In the genomic region with DNA sequence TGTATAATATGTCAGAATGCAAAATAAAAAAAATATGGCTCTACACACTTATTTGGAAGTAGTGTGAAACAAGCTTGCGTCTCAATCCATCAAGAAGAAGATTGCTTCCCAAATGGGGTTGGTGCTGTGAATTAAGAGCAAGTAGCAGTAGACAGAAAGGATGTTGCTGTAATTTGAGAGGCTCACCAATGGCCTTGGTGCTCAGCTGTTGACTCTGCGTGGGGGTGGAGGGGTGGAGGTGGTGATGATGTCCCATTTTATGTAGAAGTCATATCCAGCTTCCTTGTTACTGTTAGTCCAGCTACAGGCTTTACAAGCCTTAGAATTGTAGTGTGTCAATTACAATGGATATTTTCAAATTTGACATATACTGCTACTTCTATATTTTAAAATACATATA, we compare ENCODE assay signal across 27 cellular contexts.
DNase-seq lines count a peak whose midpoint lies in the region; ATAC-seq lines count a peak whose summit lies in the region.
"Had no signal": no experiment of that assay in that cellular context is flagged by ENCODE, and none has a peak within 500 bp of the region (broad histone marks: within the 10 kb centered on the region; RNA-seq: fewer than 3 reads in every experiment).

No MANE protein-coding gene starts in this region.

- DNase-seq in NCI-H2029 (lab: John Stamatoyannopoulos, UW) (peak; percentile 19), NCI-H2029 treated with DMSO at 0.1 percent for 48 hours (lab: John Stamatoyannopoulos, UW) (no peak), NCI-H1092 (lab: John Stamatoyannopoulos, UW) (peak; percentile 16), NCI-H510A treated with DMSO at 0.1 percent for 48 hours (lab: John Stamatoyannopoulos, UW) (peak; percentile 44), left kidney (ENCODE audit: low read depth, low spot score) (peak; percentile 48), right cardiac atrium (no peak), activated gamma-delta T cell (lab: John Stamatoyannopoulos, UW) (no peak)
- no peak for DNase-seq in activated CD4-positive, alpha-beta memory T cell treated with anti-CD3 and anti-CD28 coated beads for 36 hours
- DNase-seq: activated naive CD4-positive, alpha-beta T cell treated with anti-CD3 and anti-CD28 coated beads, Interleukin-2, amount 10 ng/mL, durations not matched to agents 7 days and 5 days; amniotic stem cell; CD4-positive, CD25-positive, alpha-beta regulatory T cell; effector CD8-positive, alpha-beta T cell; lower lobe of right lung; NCI-H446; retina; SHP77 treated with DMSO at 0.1 percent for 48 hours; stimulated activated CD4-positive, alpha-beta T cell treated with anti-CD3 and anti-CD28 coated beads, Interleukin-2, amount 100 ng/mL, for 24 hours; stomach; T1000; thyroid gland had no signal

- H3K4me1 Mint-ChIP-seq in activated CD4-positive, alpha-beta memory T cell treated with anti-CD3 and anti-CD28 coated beads for 36 hours (ENCODE audit: low read depth): no peaks in the 10 kb centered on the region
- H3K4me1 Mint-ChIP-seq: activated naive CD4-positive, alpha-beta T cell treated with anti-CD3 and anti-CD28 coated beads, Interleukin-2, amount 10 ng/mL, durations not matched to agents 7 days and 5 days; CD4-positive, CD25-positive, alpha-beta regulatory T cell had no signal

- intact Hi-C loops in right cardiac atrium (cut with DNase I): no loop called here
- intact Hi-C loops in activated CD4-positive, alpha-beta memory T cell treated with anti-CD3 and anti-CD28 coated beads for 36 hours (cut with micrococcal nuclease): no loop called here

- CTCF ChIA-PET in activated CD4-positive, alpha-beta memory T cell treated with anti-CD3 and anti-CD28 coated beads for 36 hours (lab: Charles Lee): no interaction called here

- H3K27ac ChIP-seq in right cardiac atrium (ENCODE audit: low read length): no peak overlapping the region
- H3K27ac ChIP-seq: breast epithelium, epithelial cell of prostate, lower lobe of right lung, ovary, stomach, thyroid gland, vagina had no signal

- no peak overlapping the region for H3K4me3 ChIP-seq in right cardiac atrium (ENCODE audit: low read length)
- H3K4me3 ChIP-seq: breast epithelium, lower lobe of right lung, ovary, smooth muscle cell, stomach, thyroid gland, vagina had no signal

- H3K27ac Mint-ChIP-seq in activated CD4-positive, alpha-beta memory T cell treated with anti-CD3 and anti-CD28 coated beads for 36 hours: no peak overlapping the region
- H3K27ac Mint-ChIP-seq: activated naive CD4-positive, alpha-beta T cell treated with anti-CD3 and anti-CD28 coated beads, Interleukin-2, amount 10 ng/mL, durations not matched to agents 7 days and 5 days; activated T-helper 1 cell treated with anti-CD3 and anti-CD28 coated beads, Interleukin-12 subunit alpha, Interleukin-12 subunit beta, Interleukin-2, Interleukin-4 antibody, amounts not matched to agents 30 ng/mL and 10 ng/mL and 1 ng/mL, durations not matched to agents 14 hours and 24 hours and 36 hours; CD4-positive, CD25-positive, alpha-beta regulatory T cell; natural killer cell treated with Interleukin-12 subunit alpha and Interleukin-12 subunit beta and Interleukin-15 and Interleukin-18, amount 100 ng/mL, for 72 hours had no signal

- H3K36me3 Mint-ChIP-seq in activated CD4-positive, alpha-beta memory T cell treated with anti-CD3 and anti-CD28 coated beads for 36 hours: no peaks in the 10 kb centered on the region
- H3K36me3 Mint-ChIP-seq: activated naive CD4-positive, alpha-beta T cell treated with anti-CD3 and anti-CD28 coated beads, Interleukin-2, amount 10 ng/mL, durations not matched to agents 7 days and 5 days; CD4-positive, CD25-positive, alpha-beta regulatory T cell; natural killer cell treated with Interleukin-12 subunit alpha and Interleukin-12 subunit beta and Interleukin-15 and Interleukin-18, amount 100 ng/mL, for 72 hours had no signal

- H3K4me3 Mint-ChIP-seq in activated CD4-positive, alpha-beta memory T cell treated with anti-CD3 and anti-CD28 coated beads for 36 hours: no peak overlapping the region
- H3K4me3 Mint-ChIP-seq: activated naive CD4-positive, alpha-beta T cell treated with anti-CD3 and anti-CD28 coated beads, Interleukin-2, amount 10 ng/mL, durations not matched to agents 7 days and 5 days; activated T-helper 1 cell treated with anti-CD3 and anti-CD28 coated beads, Interleukin-12 subunit alpha, Interleukin-12 subunit beta, Interleukin-2, Interleukin-4 antibody, amounts not matched to agents 30 ng/mL and 10 ng/mL and 1 ng/mL, durations not matched to agents 14 hours and 24 hours and 36 hours; CD4-positive, CD25-positive, alpha-beta regulatory T cell; natural killer cell treated with Interleukin-12 subunit alpha and Interleukin-12 subunit beta and Interleukin-15 and Interleukin-18, amount 100 ng/mL, for 72 hours had no signal

- WGBS in right cardiac atrium: 76% methylated on average over 2 of the region's 2 CpGs

- no peaks in the 10 kb centered on the region for H3K4me1 ChIP-seq in right cardiac atrium (ENCODE audit: control insufficient read depth, insufficient read depth, low read length)
- H3K4me1 ChIP-seq: breast epithelium, lower lobe of right lung, stomach, thyroid gland, vagina had no signal

- ATAC-seq in right cardiac atrium: no peak
- ATAC-seq: lower lobe of right lung; natural killer cell treated with Interleukin-12 subunit alpha and Interleukin-12 subunit beta and Interleukin-15 and Interleukin-18, amount 100 ng/mL, for 72 hours had no signal

- H3K9me3 Mint-ChIP-seq in activated CD4-positive, alpha-beta memory T cell treated with anti-CD3 and anti-CD28 coated beads for 36 hours: no peaks in the 10 kb centered on the region
- H3K9me3 Mint-ChIP-seq: activated naive CD4-positive, alpha-beta T cell treated with anti-CD3 and anti-CD28 coated beads, Interleukin-2, amount 10 ng/mL, durations not matched to agents 7 days and 5 days; activated T-helper 1 cell treated with anti-CD3 and anti-CD28 coated beads, Interleukin-12 subunit alpha, Interleukin-12 subunit beta, Interleukin-2, Interleukin-4 antibody, amounts not matched to agents 30 ng/mL and 10 ng/mL and 1 ng/mL, durations not matched to agents 14 hours and 24 hours and 36 hours had no signal

- no peaks in the 10 kb centered on the region for H3K27me3 Mint-ChIP-seq in activated CD4-positive, alpha-beta memory T cell treated with anti-CD3 and anti-CD28 coated beads for 36 hours
- H3K27me3 Mint-ChIP-seq: activated naive CD4-positive, alpha-beta T cell treated with anti-CD3 and anti-CD28 coated beads, Interleukin-2, amount 10 ng/mL, durations not matched to agents 7 days and 5 days; CD4-positive, CD25-positive, alpha-beta regulatory T cell; natural killer cell treated with Interleukin-12 subunit alpha and Interleukin-12 subunit beta and Interleukin-15 and Interleukin-18, amount 100 ng/mL, for 72 hours had no signal

- no peaks in the 10 kb centered on the region for H3K27me3 ChIP-seq in right cardiac atrium (ENCODE audit: control insufficient read depth, insufficient read depth)
- H3K27me3 ChIP-seq: breast epithelium, ovary, stomach, thyroid gland, vagina had no signal

- H3K9me3 ChIP-seq in right cardiac atrium (ENCODE audit: control insufficient read depth, low read length): no peaks in the 10 kb centered on the region
- H3K9me3 ChIP-seq: breast epithelium, lower lobe of right lung, ovary, stomach, thyroid gland, vagina had no signal

- POLR2A ChIA-PET in activated CD4-positive, alpha-beta memory T cell treated with anti-CD3 and anti-CD28 coated beads for 36 hours (lab: Charles Lee): no interaction called here

Comparison
In these comparisons a context has a peak if more than half of its experiments do, and no peak if none do; other contexts are left out.
1. DNase-seq: peak in NCI-H2029 (single experiment), NCI-H1092 (single experiment), NCI-H510A treated with DMSO at 0.1 percent for 48 hours (single experiment) and left kidney (single experiment); none in NCI-H2029 treated with DMSO at 0.1 percent for 48 hours (single experiment), right cardiac atrium (0 of 3), activated gamma-delta T cell (single experiment) and activated CD4-positive, alpha-beta memory T cell treated with anti-CD3 and anti-CD28 coated beads for 36 hours (single experiment).